30 cellular contexts compared by ENCODE assay signal in the genomic region with DNA sequence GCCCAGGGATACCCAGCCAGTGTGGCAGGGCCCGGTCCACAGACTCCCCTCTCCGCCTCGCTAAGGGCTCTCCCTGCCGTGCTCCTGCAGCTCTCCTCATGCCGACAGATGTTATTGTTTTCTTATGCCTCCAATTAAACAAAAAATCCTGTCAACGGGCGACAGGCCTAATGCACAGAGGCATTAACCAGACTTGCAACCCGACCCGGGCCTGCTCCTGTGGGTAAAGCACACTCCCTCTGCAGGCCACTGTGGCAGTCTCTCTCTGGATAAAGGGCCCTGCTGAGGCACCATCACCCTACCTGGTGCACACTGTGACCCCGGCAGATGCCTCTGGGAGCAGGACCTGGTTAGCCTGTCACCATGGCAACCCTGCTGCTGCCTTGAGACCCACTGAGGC. TPM values are rescaled to one million over a fixed set of nuclear protein-coding genes. Genes with fewer than 3 reads are reported as not detected.
DNase-seq lines count a peak whose midpoint lies in the region; ATAC-seq and TF ChIP-seq lines count a peak whose summit lies in the region.
"Had no signal": no experiment of that assay in that cellular context is flagged by ENCODE, and none has a peak within 500 bp of the region (broad histone marks: within the 10 kb centered on the region; RNA-seq: fewer than 3 reads in every experiment).

No MANE protein-coding gene starts in this region.

- ATAC-seq in Panc1 (0 out of 2 replicates have a peak, but pooled peaks have one; percentile 50), GM21737 (IDR thresholded peaks at IDR 0.05; ENCODE audit: unreplicated experiment) (no peak)
- ATAC-seq: GM12878, right cardiac atrium, T-helper 17 cell had no signal

- H3K27me3 ChIP-seq in Panc1 (ENCODE audit: control insufficient read depth, insufficient read depth, low read length): no peaks in the 10 kb centered on the region
- no peaks in the 10 kb centered on the region for H3K27me3 ChIP-seq in thyroid gland
- H3K27me3 ChIP-seq: cardiac muscle cell had no signal

- intact Hi-C loops in Panc1 (cut with micrococcal nuclease; ENCODE audit: unreplicated experiment) (no loop called here), Calu3 (cut with micrococcal nuclease; ENCODE audit: unreplicated experiment) (no loop called here), thyroid gland (cut with DNase I) (no loop called here)

- 51 to 67% methylated on average over 6 to 10 of the region's 10 CpGs for WGBS in thyroid gland, 2 donors

- no peak overlapping the region for H3K4me3 Mint-ChIP-seq in Calu3 (ENCODE audit: low read depth, unreplicated experiment)
- H3K4me3 Mint-ChIP-seq: activated CD4-positive, alpha-beta memory T cell treated with anti-CD3 and anti-CD28 coated beads, Interleukin-2, amount 10 ng/mL, durations not matched to agents 7 days and 5 days; dendritic cell treated with granulocyte-macrophage colony-stimulating factor and Interleukin-4, amounts not matched to agents 40 ng/mL and 50 ng/mL, for 4 days; memory B cell; naive B cell; T-helper 17 cell had no signal

- TF ChIP-seq CTCF in Panc1 (IDR thresholded peaks at IDR 0.05) (no peak), Calu3 (IDR thresholded peaks at IDR 0.05; ENCODE audit: unreplicated experiment) (no peak), thyroid gland (IDR thresholded peaks at IDR 0.05) (no peak)

- no peaks in the 10 kb centered on the region for H3K4me1 ChIP-seq in Panc1 (ENCODE audit: control insufficient read depth, insufficient read depth, low read length)
- no peaks in the 10 kb centered on the region for H3K4me1 ChIP-seq in thyroid gland
- H3K4me1 ChIP-seq: A549 had no signal

- peak; percentile 48 for DNase-seq in activated CD8-positive, alpha-beta memory T cell treated with anti-CD3 and anti-CD28 coated beads, Interleukin-2, amount 50 U/mL, for 48 hours
- DNase-seq in activated CD8-positive, alpha-beta memory T cell treated with anti-CD3 and anti-CD28 coated beads for 24 hours: no peak
- DNase-seq in Panc1 (ENCODE audit: low read depth, low spot score) (no peak), iPS-NIHi7 (ENCODE audit: extremely low spot score) (peak; percentile 59), Calu3 (no peak), T-helper 9 cell (no peak), thyroid gland (no peak)
- DNase-seq: activated CD4-positive, alpha-beta memory T cell treated with anti-CD3 and anti-CD28 coated beads, Interleukin-2, amount 10 ng/mL, durations not matched to agents 7 days and 5 days; activated naive CD4-positive, alpha-beta T cell; activated T-cell treated with anti-CD3 and anti-CD28 coated beads, Interleukin-2, amount 50 U/mL, for 1 hour; amygdala; DMS153; GOT3; naive B cell; NCI-H1092; NCI-H2107; PC-9; right cardiac atrium; SIG-M5; substantia nigra; T-helper 17 cell had no signal

- no peaks in the 10 kb centered on the region for H3K4me1 Mint-ChIP-seq in Calu3 (ENCODE audit: low read depth, unreplicated experiment)
- H3K4me1 Mint-ChIP-seq: activated CD4-positive, alpha-beta memory T cell treated with anti-CD3 and anti-CD28 coated beads, Interleukin-2, amount 10 ng/mL, durations not matched to agents 7 days and 5 days had no signal

- no TSS peak for BruUV-seq in Panc1 (replicated peaks; lab: Mats Ljungman, UMichigan)
- no TSS peak for BruUV-seq in Calu3 (replicated peaks; lab: Mats Ljungman, UMichigan)

- no peaks in the 10 kb centered on the region for H3K9me3 ChIP-seq in Panc1 (ENCODE audit: control insufficient read depth, insufficient read depth, low read depth, low read length)
- no peaks in the 10 kb centered on the region for H3K9me3 ChIP-seq in thyroid gland
- H3K9me3 ChIP-seq: A549 had no signal

- H3K36me3 ChIP-seq in Panc1 (ENCODE audit: control insufficient read depth, insufficient read depth, low read length) (no peaks in the 10 kb centered on the region), thyroid gland (no peaks in the 10 kb centered on the region)
- H3K36me3 ChIP-seq: cardiac muscle cell had no signal

- CTCF ChIA-PET in Panc1 (lab: Charles Lee) (no interaction called here), Calu3 (lab: Charles Lee) (interaction anchor here (0.9 kb wide), 1 partner anchor 14 kb away, joined by 3 read pairs; no protein-coding TSS in a partner anchor)

- POLR2A ChIA-PET in Panc1 (lab: Charles Lee): no interaction called here

- H3K9me3 Mint-ChIP-seq in Calu3 (ENCODE audit: low read depth, unreplicated experiment): no peaks in the 10 kb centered on the region
- H3K9me3 Mint-ChIP-seq: activated CD4-positive, alpha-beta memory T cell treated with anti-CD3 and anti-CD28 coated beads, Interleukin-2, amount 10 ng/mL, durations not matched to agents 7 days and 5 days; dendritic cell treated with granulocyte-macrophage colony-stimulating factor and Interleukin-4, amounts not matched to agents 40 ng/mL and 50 ng/mL, for 4 days; memory B cell had no signal

- peaks cover 91% of the 10 kb centered on the region for H3K27me3 Mint-ChIP-seq in Calu3 (ENCODE audit: unreplicated experiment)

- in situ Hi-C loops in Panc1 (cut with HindIII; ENCODE audit: low pct_unique_long_range_greater_than_20kb, low sequenced_read_pairs): no loop called here

- peaks cover 4% of the 10 kb centered on the region for H3K36me3 Mint-ChIP-seq in Calu3 (ENCODE audit: insufficient read depth, unreplicated experiment)
- H3K36me3 Mint-ChIP-seq: memory B cell, naive B cell had no signal

- TF ChIP-seq POLR2A in thyroid gland (IDR thresholded peaks at IDR 0.05): no peak

- no peak overlapping the region for H3K27ac ChIP-seq in Panc1 (ENCODE audit: low read length)
- H3K27ac ChIP-seq in thyroid gland: no peak overlapping the region
- H3K27ac ChIP-seq: A549, cardiac muscle cell, PC-9 had no signal

- H3K27ac Mint-ChIP-seq in Calu3 (ENCODE audit: unreplicated experiment): no peak overlapping the region
- H3K27ac Mint-ChIP-seq: activated CD4-positive, alpha-beta memory T cell treated with anti-CD3 and anti-CD28 coated beads, Interleukin-2, amount 10 ng/mL, durations not matched to agents 7 days and 5 days; dendritic cell treated with granulocyte-macrophage colony-stimulating factor and Interleukin-4, amounts not matched to agents 40 ng/mL and 50 ng/mL, for 4 days; memory B cell; naive B cell; T-helper 17 cell had no signal

- H3K4me3 ChIP-seq in Panc1 (ENCODE audit: low read depth in 2 of 2, low read length in 2 of 2): no peak overlapping the region
- H3K4me3 ChIP-seq in thyroid gland (replicated peaks in 1 of 3): no peak overlapping the region
- H3K4me3 ChIP-seq: A549, cardiac muscle cell, GM12878, PC-9 had no signal

RNA-seq across cellular contexts. Expression of a gene that starts 27.5 kb away (rescaled TPM):
- total RNA-seq in Panc1 (2021; ENCODE audit: unreplicated experiment) (0.10 TPM), Calu3 (2022) (not detected in 2 replicates), thyroid gland (not detected)
- not detected for polyA plus RNA-seq in Panc1 (2012; ENCODE audit: insufficient read length)
- total RNA-seq: activated CD4-positive, alpha-beta memory T cell treated with anti-CD3 and anti-CD28 coated beads, Interleukin-2, amount 10 ng/mL, durations not matched to agents 7 days and 5 days; kidney epithelial cell; osteoblast; PC-9; T-helper 17 cell had no signal
- polyA plus RNA-seq: BJ had no signal

RNA-seq across cellular contexts. Expression of a gene that starts 59.8 kb away (rescaled TPM):
- total RNA-seq in Panc1 (2021; ENCODE audit: unreplicated experiment) (54.6 TPM), Calu3 (2022) (28.7 and 38.6 TPM in 2 replicates), thyroid gland (10 to 100 TPM; 26.2 to 37.9 (median 31.2) TPM)
- 38.5 TPM for polyA plus RNA-seq in Panc1 (2012; ENCODE audit: insufficient read length)

Comparison
In these comparisons a context has a peak if more than half of its experiments do, and no peak if none do; other contexts are left out.
1. DNase-seq: peak in activated CD8-positive, alpha-beta memory T cell treated with anti-CD3 and anti-CD28 coated beads, Interleukin-2, amount 50 U/mL, for 48 hours (single experiment) and iPS-NIHi7 (single experiment); none in activated CD8-positive, alpha-beta memory T cell treated with anti-CD3 and anti-CD28 coated beads for 24 hours (single experiment), Panc1 (single experiment), Calu3 (single experiment), T-helper 9 cell (single experiment) and thyroid gland (0 of 2).